11 cellular contexts compared by ENCODE assay signal in genomic region chr10:120969219-120969645, GRCh38.
A peak's percentile ranks its signal among the peaks of the same experiment; 100 is the strongest.
DNase-seq lines count a peak whose midpoint lies in the region; ATAC-seq and TF ChIP-seq lines count a peak whose summit lies in the region.
"Had no signal": no experiment of that assay in that cellular context is flagged by ENCODE, and none has a peak within 500 bp of the region (broad histone marks: within the 10 kb centered on the region; RNA-seq: fewer than 3 reads in every experiment).

No MANE protein-coding gene starts in this region.

- H2AFZ ChIP-seq in PC-3 (ENCODE audit: low read length): no peak overlapping the region

- CTCF ChIA-PET in PC-3 (lab: Charles Lee): no interaction called here

- intact Hi-C loops in PC-3 (cut with micrococcal nuclease): no loop called here

- no peak for TF ChIP-seq CTCF in PC-3 (conservative IDR thresholded peaks at IDR 0.05; ENCODE audit: low read depth, low read length)

- BruUV-seq in PC-3 (replicated peaks; lab: Mats Ljungman, UMichigan): no TSS peak

- peak; percentile 56 for DNase-seq in PC-3
- no peak for DNase-seq in stimulated activated naive CD8-positive, alpha-beta T cell treated with anti-CD3 and anti-CD28 coated beads, Interleukin-15, Interleukin-2, amounts not matched to agents 100 U/mL and 50 U/mL, for 24 hours
- no peak for DNase-seq in foreskin melanocyte
- DNase-seq in NCI-H1694 (lab: John Stamatoyannopoulos, UW): no peak
- DNase-seq in NCI-H187 treated with DMSO at 0.1 percent for 48 hours (lab: John Stamatoyannopoulos, UW): no peak
- DNase-seq: activated CD8-positive, alpha-beta memory T cell treated with anti-CD3 and anti-CD28 coated beads, Interleukin-2, amount 10 ng/mL, durations not matched to agents 7 days and 5 days; DMS79; NCI-H345; T-helper 17 cell had no signal

- H4K20me1 ChIP-seq in PC-3 (ENCODE audit: low read length): no peaks in the 10 kb centered on the region

- no peak overlapping the region for H3K9ac ChIP-seq in PC-3 (ENCODE audit: low read length)

- ATAC-seq in GM21360 (IDR thresholded peaks at IDR 0.05; ENCODE audit: unreplicated experiment) (peak; percentile 76), HG03175 (IDR thresholded peaks at IDR 0.05; ENCODE audit: unreplicated experiment) (peak; percentile 50), PC-3 (no peak)
- ATAC-seq in stimulated activated naive CD8-positive, alpha-beta T cell treated with anti-CD3 and anti-CD28 coated beads, Interleukin-15, Interleukin-2, amounts not matched to agents 100 U/mL and 50 U/mL, for 24 hours: peak; percentile 49
- ATAC-seq: activated CD8-positive, alpha-beta memory T cell treated with anti-CD3 and anti-CD28 coated beads, Interleukin-2, amount 10 ng/mL, durations not matched to agents 7 days and 5 days; T-helper 17 cell had no signal

- POLR2A ChIA-PET in PC-3 (lab: Charles Lee; ENCODE audit: unreplicated experiment): no interaction called here

- H3K4me1 ChIP-seq in PC-3 (ENCODE audit: insufficient read depth, low read length): no peaks in the 10 kb centered on the region

- H3K79me2 ChIP-seq in PC-3 (ENCODE audit: low read length): no peaks in the 10 kb centered on the region

- peaks cover 36% of the 10 kb centered on the region for H3K27me3 ChIP-seq in PC-3 (ENCODE audit: low read length)

- H3K4me3 ChIP-seq in PC-3 (ENCODE audit: low read length): no peak overlapping the region

- H3F3A ChIP-seq in PC-3 (ENCODE audit: low read length, unreplicated experiment): no peaks in the 10 kb centered on the region

- H3K4me2 ChIP-seq in PC-3 (ENCODE audit: low read length): no peak overlapping the region

- H3K9me2 ChIP-seq in PC-3 (replicated peaks; ENCODE audit: low read length): no peaks in the 10 kb centered on the region

- H3K36me3 ChIP-seq in PC-3 (ENCODE audit: low read depth, low read length): no peaks in the 10 kb centered on the region

- H3K27ac ChIP-seq in PC-3 (ENCODE audit: low read length): no peak overlapping the region

- H3K9me3 ChIP-seq in PC-3 (ENCODE audit: low read length): no peaks in the 10 kb centered on the region
